ENCODE assay signal across 15 cellular contexts in the genomic region with DNA sequence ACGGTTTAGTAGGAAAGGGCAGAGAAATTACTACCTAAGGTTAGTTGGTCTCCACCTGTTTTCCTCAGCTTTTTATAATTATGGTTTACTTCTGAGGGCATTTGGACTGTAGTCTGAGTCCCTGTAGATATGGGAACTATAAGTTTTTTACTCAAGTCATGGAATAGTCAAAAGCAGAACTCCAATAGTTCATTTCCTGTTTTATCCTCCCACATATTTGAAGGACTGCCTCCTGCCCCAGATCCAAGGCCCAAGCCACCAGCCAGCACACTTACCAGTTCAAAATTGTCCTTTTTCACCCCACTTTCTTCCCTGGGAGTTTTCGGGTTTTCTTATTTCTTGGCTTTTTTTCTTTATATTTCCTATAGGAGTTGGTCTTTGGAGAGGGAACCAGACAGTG.
A peak's percentile ranks its signal among the peaks of the same experiment; 100 is the strongest.
DNase-seq lines count a peak whose midpoint lies in the region; ATAC-seq and TF ChIP-seq lines count a peak whose summit lies in the region.
"Had no signal": no experiment of that assay in that cellular context is flagged by ENCODE, and none has a peak within 500 bp of the region (broad histone marks: within the 10 kb centered on the region; RNA-seq: fewer than 3 reads in every experiment).

No MANE protein-coding gene starts in this region.

- TF ChIP-seq POLR2A in NB4 (IDR thresholded peaks at IDR 0.05; ENCODE audit: extremely low read depth, insufficient read length): no peak
- TF ChIP-seq POLR2A in Peyer's patch (IDR thresholded peaks at IDR 0.05): no peak

- no peaks in the 10 kb centered on the region for H3K4me1 ChIP-seq in Peyer's patch
- H3K4me1 ChIP-seq: BLaER1 had no signal

- H3K27ac Mint-ChIP-seq in activated T-cell treated with anti-CD3 and anti-CD28 coated beads, Interleukin-2, amount 50 U/mL, for 72 hours: peak overlapping the region; percentile 1
- peak overlapping the region; percentile 64 for H3K27ac Mint-ChIP-seq in progenitor cell of endocrine pancreas
- H3K27ac Mint-ChIP-seq: CD4-positive, CD25-positive, alpha-beta regulatory T cell; GM23338; IgD-negative memory B cell had no signal

- ATAC-seq in activated T-cell treated with anti-CD3 and anti-CD28 coated beads, Interleukin-2, amount 50 U/mL, for 72 hours (replicated peaks in 1 of 2): no peak
- ATAC-seq in GM19328 (IDR thresholded peaks at IDR 0.05; ENCODE audit: unreplicated experiment) (no peak), HG03457 (IDR thresholded peaks at IDR 0.05; ENCODE audit: unreplicated experiment) (no peak)
- ATAC-seq: GM23338 had no signal

- no peaks in the 10 kb centered on the region for H3K27me3 ChIP-seq in Peyer's patch
- H3K27me3 ChIP-seq: BLaER1 had no signal

- TF ChIP-seq CTCF in NB4 (IDR thresholded peaks at IDR 0.05; ENCODE audit: low read depth, low read length) (no peak), progenitor cell of endocrine pancreas (IDR thresholded peaks at IDR 0.05; ENCODE audit: unreplicated experiment) (no peak), Peyer's patch (IDR thresholded peaks at IDR 0.05) (no peak)

- H3K4me3 ChIP-seq in NB4 (ENCODE audit: low read depth, low read length) (no peak overlapping the region), Peyer's patch (no peak overlapping the region)
- H3K4me3 ChIP-seq: BLaER1, GM23338 had no signal

- no peak for DNase-seq in activated T-cell treated with anti-CD3 and anti-CD28 coated beads, Interleukin-2, amount 50 U/mL, for 72 hours
- no peak for DNase-seq in activated T-cell treated with anti-CD3 and anti-CD28 coated beads, Interleukin-2, amount 50 U/mL, for 1 hour
- DNase-seq in NB4 (ENCODE audit: low read depth) (peak; percentile 20), progenitor cell of endocrine pancreas (ENCODE audit: low spot score, unreplicated experiment) (no peak), Peyer's patch (no peak)
- DNase-seq: 8988T; AML-193; CD4-positive, CD25-positive, alpha-beta regulatory T cell; DMS 273 treated with DMSO at 0.1 percent for 48 hours; H7 had no signal

- peaks cover 4 to 12% of the 10 kb centered on the region in 2 donors for H3K36me3 Mint-ChIP-seq in activated T-cell treated with anti-CD3 and anti-CD28 coated beads, Interleukin-2, amount 50 U/mL, for 72 hours (ENCODE audit: insufficient read depth in 2 of 2)
- H3K36me3 Mint-ChIP-seq in progenitor cell of endocrine pancreas (ENCODE audit: insufficient read depth): peaks cover 33% of the 10 kb centered on the region

- no peak overlapping the region for H3K27ac ChIP-seq in Peyer's patch
- H3K27ac ChIP-seq: BLaER1 had no signal

- no peaks in the 10 kb centered on the region for H3K4me1 Mint-ChIP-seq in activated T-cell treated with anti-CD3 and anti-CD28 coated beads, Interleukin-2, amount 50 U/mL, for 72 hours (ENCODE audit: low read depth)
- no peaks in the 10 kb centered on the region for H3K4me1 Mint-ChIP-seq in progenitor cell of endocrine pancreas (ENCODE audit: low read depth)
- H3K4me1 Mint-ChIP-seq: GM23338, IgD-negative memory B cell had no signal

- no peaks in the 10 kb centered on the region for H3K9me3 ChIP-seq in Peyer's patch

- H3K9me3 Mint-ChIP-seq in activated T-cell treated with anti-CD3 and anti-CD28 coated beads, Interleukin-2, amount 50 U/mL, for 72 hours: no peaks in the 10 kb centered on the region
- peaks cover 8% of the 10 kb centered on the region for H3K9me3 Mint-ChIP-seq in progenitor cell of endocrine pancreas (ENCODE audit: low read depth)
- H3K9me3 Mint-ChIP-seq: IgD-negative memory B cell had no signal

- H3K4me3 Mint-ChIP-seq in activated T-cell treated with anti-CD3 and anti-CD28 coated beads, Interleukin-2, amount 50 U/mL, for 72 hours: no peak overlapping the region
- no peak overlapping the region for H3K4me3 Mint-ChIP-seq in progenitor cell of endocrine pancreas (ENCODE audit: low read depth)
- H3K4me3 Mint-ChIP-seq: CD4-positive, CD25-positive, alpha-beta regulatory T cell; GM23338; IgD-negative memory B cell had no signal

- H3K36me3 ChIP-seq in Peyer's patch: no peaks in the 10 kb centered on the region

- H3K27me3 Mint-ChIP-seq in activated T-cell treated with anti-CD3 and anti-CD28 coated beads, Interleukin-2, amount 50 U/mL, for 72 hours (ENCODE audit: low read depth): no peaks in the 10 kb centered on the region
- H3K27me3 Mint-ChIP-seq in progenitor cell of endocrine pancreas: no peaks in the 10 kb centered on the region
- H3K27me3 Mint-ChIP-seq: CD4-positive, CD25-positive, alpha-beta regulatory T cell; IgD-negative memory B cell had no signal
